In the genomic region with DNA sequence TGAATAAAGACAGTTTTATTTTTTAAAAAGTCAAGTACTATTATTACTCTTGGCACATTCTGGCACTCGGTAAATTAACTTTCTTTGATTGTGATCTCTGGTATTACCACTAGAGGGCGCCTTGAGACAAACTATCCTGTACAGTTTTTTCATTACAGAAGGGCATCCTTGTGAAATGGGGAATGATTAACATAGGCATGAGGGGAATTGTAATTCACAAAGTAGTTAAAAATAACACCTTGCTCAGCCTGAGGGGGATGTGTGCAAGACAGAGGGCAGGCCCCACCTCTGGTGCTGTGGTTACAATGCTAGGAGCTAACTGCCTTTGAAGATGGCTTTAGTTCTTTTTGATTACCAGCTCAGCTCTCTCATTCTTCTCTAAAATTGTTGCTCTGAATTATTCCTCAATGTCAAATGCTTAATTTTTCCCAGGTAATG, we compare ENCODE assay signal across 10 cellular contexts. TPM values are rescaled to one million over a fixed set of nuclear protein-coding genes. Genes with fewer than 3 reads are reported as not detected.
A peak's percentile ranks its signal among the peaks of the same experiment; 100 is the strongest.
DNase-seq lines count a peak whose midpoint lies in the region; ATAC-seq, FAIRE-seq and TF ChIP-seq lines count a peak whose summit lies in the region.
"Had no signal": no experiment of that assay in that cellular context is flagged by ENCODE, and none has a peak within 500 bp of the region (broad histone marks: within the 10 kb centered on the region; RNA-seq: fewer than 3 reads in every experiment).

No MANE protein-coding gene starts in this region.

- H3K27ac Mint-ChIP-seq in MCF 10A (ENCODE audit: low read depth, unreplicated experiment): no peak overlapping the region

- no peaks in the 10 kb centered on the region for H3K9me3 Mint-ChIP-seq in MCF 10A (ENCODE audit: unreplicated experiment)

- no peak overlapping the region for H3K4me3 Mint-ChIP-seq in MCF 10A (ENCODE audit: unreplicated experiment)

- DNase-seq in AML-193 (lab: John Stamatoyannopoulos, UW): peak; percentile 63 to 68
- DNase-seq in GM19239 (ENCODE audit: insufficient read length, low spot score): no peak
- peak; percentile 60 to 68 for DNase-seq in NCI-H526 (lab: John Stamatoyannopoulos, UW)
- peak; percentile 63 for DNase-seq in MCF 10A (ENCODE audit: unreplicated experiment)
- no peak for DNase-seq in left colon

- peak; percentile 79 for FAIRE-seq in GM19239 (lab: Jason Lieb, UNC)

- H3K27me3 Mint-ChIP-seq in MCF 10A (ENCODE audit: insufficient read depth, unreplicated experiment): peaks cover 42% of the 10 kb centered on the region

- no peaks in the 10 kb centered on the region for H3K36me3 Mint-ChIP-seq in MCF 10A (ENCODE audit: insufficient read depth, unreplicated experiment)

- POLR2A ChIA-PET in MCF 10A (lab: Yijun Ruan, JAX): interaction anchor here (0.6 kb wide), 1 partner anchor 299 kb away, joined by 3 read pairs; no protein-coding TSS in a partner anchor

- TF ChIP-seq CTCF in MCF 10A (IDR thresholded peaks at IDR 0.05; ENCODE audit: unreplicated experiment): peak; percentile 63

- BruUV-seq in MCF 10A (replicated peaks; lab: Mats Ljungman, UMichigan): no TSS peak

- ATAC-seq in left colon (peak; percentile 56), GM19035 (IDR thresholded peaks at IDR 0.05; ENCODE audit: unreplicated experiment) (no peak), HG03354 (IDR thresholded peaks at IDR 0.05; ENCODE audit: poor library complexity, severe bottlenecking, unreplicated experiment) (no peak), HG02623 (IDR thresholded peaks at IDR 0.05; ENCODE audit: unreplicated experiment) (no peak)

- CTCF ChIA-PET in MCF 10A (lab: Yijun Ruan, JAX): interaction anchor here (0.6 to 5.4 kb wide), 10 partner anchors 10 to 327 kb away, joined by 3 to 54 read pairs (median 3); no protein-coding TSS in a partner anchor

- no peaks in the 10 kb centered on the region for H3K4me1 Mint-ChIP-seq in MCF 10A (ENCODE audit: insufficient read depth, unreplicated experiment)

- intact Hi-C loops in MCF 10A (cut with micrococcal nuclease): loop anchor here (1.0 to 2.0 kb wide), 3 partner anchors 39 to 307 kb away; no protein-coding TSS in a partner anchor
- intact Hi-C loops in left colon (cut with DNase I, micrococcal nuclease): loop anchor here in 1 of 2 donors (10.0 kb wide), 1 partner anchor 303 kb away; no protein-coding TSS in a partner anchor

RNA-seq across cellular contexts. Expression of a gene that starts 24.2 kb away (rescaled TPM):
- total RNA-seq in MCF 10A (2022) (not detected in 2 replicates), left colon (not detected)
- total RNA-seq: glomerular endothelial cell, subcutaneous adipose tissue had no signal

RNA-seq across cellular contexts. Expression of a gene that starts 32.3 kb away (rescaled TPM):
- 19.1 and 24.7 TPM in 2 replicates for total RNA-seq in MCF 10A (2022)
- total RNA-seq in left colon: 10 to 100 TPM; 24.2 to 30.4 TPM

Comparison
In these comparisons a context has a peak if more than half of its experiments do, and no peak if none do; other contexts are left out.
1. DNase-seq: peak in AML-193 (2 of 2), NCI-H526 (2 of 2) and MCF 10A (single experiment); none in GM19239 (single experiment) and left colon (0 of 2).